1 cellular context compared by ENCODE assay signal in the genomic region with DNA sequence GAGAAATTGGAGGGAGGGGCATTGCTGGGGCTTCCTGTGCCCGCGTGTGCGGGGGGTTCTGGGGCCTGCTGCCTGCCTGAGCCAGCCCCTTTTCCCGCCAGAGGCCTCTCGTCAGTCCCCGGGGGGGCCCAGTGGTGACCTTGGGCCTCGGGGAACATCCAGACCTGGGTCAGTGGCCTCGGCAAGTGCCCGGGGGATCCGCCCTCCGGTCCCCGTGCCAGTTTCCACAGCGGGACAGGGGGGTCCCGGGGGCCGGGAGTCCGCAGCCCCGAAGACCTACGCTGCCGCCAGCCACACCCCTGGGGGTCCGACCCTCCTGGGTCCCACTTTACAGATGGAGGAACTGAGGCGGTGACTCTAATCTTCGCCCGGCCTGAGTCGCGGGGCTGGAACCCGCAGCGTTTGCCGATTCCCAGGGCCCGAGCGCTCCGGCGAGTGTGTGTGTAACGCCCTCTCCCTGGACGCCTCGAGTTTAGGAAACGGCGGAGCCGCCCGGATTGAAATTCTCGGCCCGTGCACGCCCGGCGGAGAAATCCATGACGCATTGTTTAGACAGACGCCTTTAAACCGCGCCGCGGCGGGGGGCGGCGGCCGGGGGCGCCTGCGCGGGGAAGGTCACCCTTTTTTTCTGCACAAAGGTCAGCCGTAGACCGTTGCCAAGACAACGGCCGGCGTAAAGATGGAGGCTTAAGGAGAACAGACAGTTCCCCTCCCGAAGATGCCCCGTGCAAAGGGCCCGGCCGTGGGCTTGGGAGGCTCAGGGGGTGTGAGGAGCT.
TF ChIP-seq lines count a peak whose summit lies in the region.

No MANE protein-coding gene starts in this region.

TF ChIP-seq in HepG2, 621 proteins besides CTCF, POLR2A, EP300 and RAD21 (continued from another document and continues in another):
- TF ChIP-seq, protein P1, sequence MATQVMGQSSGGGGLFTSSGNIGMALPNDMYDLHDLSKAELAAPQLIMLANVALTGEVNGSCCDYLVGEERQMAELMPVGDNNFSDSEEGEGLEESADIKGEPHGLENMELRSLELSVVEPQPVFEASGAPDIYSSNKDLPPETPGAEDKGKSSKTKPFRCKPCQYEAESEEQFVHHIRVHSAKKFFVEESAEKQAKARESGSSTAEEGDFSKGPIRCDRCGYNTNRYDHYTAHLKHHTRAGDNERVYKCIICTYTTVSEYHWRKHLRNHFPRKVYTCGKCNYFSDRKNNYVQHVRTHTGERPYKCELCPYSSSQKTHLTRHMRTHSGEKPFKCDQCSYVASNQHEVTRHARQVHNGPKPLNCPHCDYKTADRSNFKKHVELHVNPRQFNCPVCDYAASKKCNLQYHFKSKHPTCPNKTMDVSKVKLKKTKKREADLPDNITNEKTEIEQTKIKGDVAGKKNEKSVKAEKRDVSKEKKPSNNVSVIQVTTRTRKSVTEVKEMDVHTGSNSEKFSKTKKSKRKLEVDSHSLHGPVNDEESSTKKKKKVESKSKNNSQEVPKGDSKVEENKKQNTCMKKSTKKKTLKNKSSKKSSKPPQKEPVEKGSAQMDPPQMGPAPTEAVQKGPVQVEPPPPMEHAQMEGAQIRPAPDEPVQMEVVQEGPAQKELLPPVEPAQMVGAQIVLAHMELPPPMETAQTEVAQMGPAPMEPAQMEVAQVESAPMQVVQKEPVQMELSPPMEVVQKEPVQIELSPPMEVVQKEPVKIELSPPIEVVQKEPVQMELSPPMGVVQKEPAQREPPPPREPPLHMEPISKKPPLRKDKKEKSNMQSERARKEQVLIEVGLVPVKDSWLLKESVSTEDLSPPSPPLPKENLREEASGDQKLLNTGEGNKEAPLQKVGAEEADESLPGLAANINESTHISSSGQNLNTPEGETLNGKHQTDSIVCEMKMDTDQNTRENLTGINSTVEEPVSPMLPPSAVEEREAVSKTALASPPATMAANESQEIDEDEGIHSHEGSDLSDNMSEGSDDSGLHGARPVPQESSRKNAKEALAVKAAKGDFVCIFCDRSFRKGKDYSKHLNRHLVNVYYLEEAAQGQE (IDR thresholded peaks at IDR 0.05; ENCODE audit: borderline replicate concordance in 1 of 2, low read depth in 1 of 2, low read length in 2 of 2) = no peak
- TF ChIP-seq, protein P2, sequence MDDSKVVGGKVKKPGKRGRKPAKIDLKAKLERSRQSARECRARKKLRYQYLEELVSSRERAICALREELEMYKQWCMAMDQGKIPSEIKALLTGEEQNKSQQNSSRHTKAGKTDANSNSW (CRISPR knock-in tag; IDR thresholded peaks at IDR 0.05; ENCODE audit: borderline replicate concordance) = no peak
- TF ChIP-seq TEAD3 (CRISPR knock-in tag; optimal IDR thresholded peaks at IDR 0.05; ENCODE audit: borderline replicate concordance) (no peak), GATAD2A (CRISPR knock-in tag; IDR thresholded peaks at IDR 0.05) (peak; percentile 56), PCBP1 (IDR thresholded peaks at IDR 0.05; ENCODE audit: borderline replicate concordance, low read depth, low read length) (0 out of 2 replicates have a peak, but pooled peaks have one; percentile 63), ZFP41 (CRISPR knock-in tag; IDR thresholded peaks at IDR 0.05; ENCODE audit: borderline replicate concordance) (no peak), MAFF (IDR thresholded peaks at IDR 0.05; ENCODE audit: low read depth, low read length) (no peak), KMT2B (CRISPR knock-in tag; IDR thresholded peaks at IDR 0.05) (peak; percentile 72; the same call in 1 of the 2 replicates), PHB2 (IDR thresholded peaks at IDR 0.05; ENCODE audit: partially characterized antibody) (no peak), DMAP1 (CRISPR knock-in tag; IDR thresholded peaks at IDR 0.05) (peak; percentile 66; the same call in 1 of the 2 replicates), SMC3 (IDR thresholded peaks at IDR 0.05; ENCODE audit: low read length) (no peak), ZNF543 (CRISPR knock-in tag; IDR thresholded peaks at IDR 0.05) (no peak), SNRNP70 (IDR thresholded peaks at IDR 0.05; ENCODE audit: low read depth, low read length) (no peak), MEIS1 (CRISPR knock-in tag; IDR thresholded peaks at IDR 0.05; ENCODE audit: borderline replicate concordance) (no peak), SRF (IDR thresholded peaks at IDR 0.05; ENCODE audit: low read depth, low read length) (no peak), RXRA (CRISPR knock-in tag; IDR thresholded peaks at IDR 0.05) (peak; percentile 88), RORA (CRISPR knock-in tag; IDR thresholded peaks at IDR 0.05) (no peak), ZNF713 (CRISPR knock-in tag; IDR thresholded peaks at IDR 0.05) (no peak), ZSCAN12 (CRISPR knock-in tag; IDR thresholded peaks at IDR 0.05) (no peak), HDAC2 (CRISPR knock-in tag; IDR thresholded peaks at IDR 0.05) (no peak), ZNF569 (CRISPR knock-in tag; IDR thresholded peaks at IDR 0.05; ENCODE audit: borderline replicate concordance) (no peak), FOSL2 (CRISPR knock-in tag; IDR thresholded peaks at IDR 0.05) (peak; percentile 81), ZFX (CRISPR knock-in tag; IDR thresholded peaks at IDR 0.05; ENCODE audit: low read depth) (peak; percentile 19), ZNF589 (CRISPR knock-in tag; conservative IDR thresholded peaks at IDR 0.05) (no peak), MYNN (CRISPR knock-in tag; IDR thresholded peaks at IDR 0.05; ENCODE audit: low read depth) (0 out of 2 replicates have a peak, but pooled peaks have one; percentile 58), ZNF780A (CRISPR knock-in tag; IDR thresholded peaks at IDR 0.05) (no peak), ZNF724P (CRISPR knock-in tag; IDR thresholded peaks at IDR 0.05; ENCODE audit: borderline replicate concordance) (no peak)
- TF ChIP-seq, protein P3, sequence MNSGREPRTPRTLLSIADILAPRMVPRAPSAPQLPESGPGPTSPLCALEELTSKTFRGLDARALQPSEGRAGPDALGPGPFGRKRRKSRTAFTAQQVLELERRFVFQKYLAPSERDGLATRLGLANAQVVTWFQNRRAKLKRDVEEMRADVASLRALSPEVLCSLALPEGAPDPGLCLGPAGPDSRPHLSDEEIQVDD (CRISPR knock-in tag; IDR thresholded peaks at IDR 0.05; ENCODE audit: borderline replicate concordance) = no peak
- TF ChIP-seq, protein P4, sequence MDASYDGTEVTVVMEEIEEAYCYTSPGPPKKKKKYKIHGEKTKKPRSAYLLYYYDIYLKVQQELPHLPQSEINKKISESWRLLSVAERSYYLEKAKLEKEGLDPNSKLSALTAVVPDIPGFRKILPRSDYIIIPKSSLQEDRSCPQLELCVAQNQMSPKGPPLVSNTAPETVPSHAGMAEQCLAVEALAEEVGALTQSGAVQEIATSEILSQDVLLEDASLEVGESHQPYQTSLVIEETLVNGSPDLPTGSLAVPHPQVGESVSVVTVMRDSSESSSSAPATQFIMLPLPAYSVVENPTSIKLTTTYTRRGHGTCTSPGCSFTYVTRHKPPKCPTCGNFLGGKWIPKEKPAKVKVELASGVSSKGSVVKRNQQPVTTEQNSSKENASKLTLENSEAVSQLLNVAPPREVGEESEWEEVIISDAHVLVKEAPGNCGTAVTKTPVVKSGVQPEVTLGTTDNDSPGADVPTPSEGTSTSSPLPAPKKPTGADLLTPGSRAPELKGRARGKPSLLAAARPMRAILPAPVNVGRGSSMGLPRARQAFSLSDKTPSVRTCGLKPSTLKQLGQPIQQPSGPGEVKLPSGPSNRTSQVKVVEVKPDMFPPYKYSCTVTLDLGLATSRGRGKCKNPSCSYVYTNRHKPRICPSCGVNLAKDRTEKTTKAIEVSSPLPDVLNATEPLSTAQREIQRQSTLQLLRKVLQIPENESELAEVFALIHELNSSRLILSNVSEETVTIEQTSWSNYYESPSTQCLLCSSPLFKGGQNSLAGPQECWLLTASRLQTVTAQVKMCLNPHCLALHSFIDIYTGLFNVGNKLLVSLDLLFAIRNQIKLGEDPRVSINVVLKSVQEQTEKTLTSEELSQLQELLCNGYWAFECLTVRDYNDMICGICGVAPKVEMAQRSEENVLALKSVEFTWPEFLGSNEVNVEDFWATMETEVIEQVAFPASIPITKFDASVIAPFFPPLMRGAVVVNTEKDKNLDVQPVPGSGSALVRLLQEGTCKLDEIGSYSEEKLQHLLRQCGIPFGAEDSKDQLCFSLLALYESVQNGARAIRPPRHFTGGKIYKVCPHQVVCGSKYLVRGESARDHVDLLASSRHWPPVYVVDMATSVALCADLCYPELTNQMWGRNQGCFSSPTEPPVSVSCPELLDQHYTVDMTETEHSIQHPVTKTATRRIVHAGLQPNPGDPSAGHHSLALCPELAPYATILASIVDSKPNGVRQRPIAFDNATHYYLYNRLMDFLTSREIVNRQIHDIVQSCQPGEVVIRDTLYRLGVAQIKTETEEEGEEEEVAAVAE (CRISPR knock-in tag; IDR thresholded peaks at IDR 0.05; ENCODE audit: borderline replicate concordance) = no peak
- TF ChIP-seq, protein P5, sequence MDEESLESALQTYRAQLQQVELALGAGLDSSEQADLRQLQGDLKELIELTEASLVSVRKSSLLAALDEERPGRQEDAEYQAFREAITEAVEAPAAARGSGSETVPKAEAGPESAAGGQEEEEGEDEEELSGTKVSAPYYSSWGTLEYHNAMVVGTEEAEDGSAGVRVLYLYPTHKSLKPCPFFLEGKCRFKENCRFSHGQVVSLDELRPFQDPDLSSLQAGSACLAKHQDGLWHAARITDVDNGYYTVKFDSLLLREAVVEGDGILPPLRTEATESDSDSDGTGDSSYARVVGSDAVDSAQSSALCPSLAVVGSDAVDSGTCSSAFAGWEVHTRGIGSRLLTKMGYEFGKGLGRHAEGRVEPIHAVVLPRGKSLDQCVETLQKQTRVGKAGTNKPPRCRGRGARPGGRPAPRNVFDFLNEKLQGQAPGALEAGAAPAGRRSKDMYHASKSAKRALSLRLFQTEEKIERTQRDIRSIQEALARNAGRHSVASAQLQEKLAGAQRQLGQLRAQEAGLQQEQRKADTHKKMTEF (CRISPR knock-in tag; IDR thresholded peaks at IDR 0.05) = peak; percentile 77
- TF ChIP-seq, protein P6, sequence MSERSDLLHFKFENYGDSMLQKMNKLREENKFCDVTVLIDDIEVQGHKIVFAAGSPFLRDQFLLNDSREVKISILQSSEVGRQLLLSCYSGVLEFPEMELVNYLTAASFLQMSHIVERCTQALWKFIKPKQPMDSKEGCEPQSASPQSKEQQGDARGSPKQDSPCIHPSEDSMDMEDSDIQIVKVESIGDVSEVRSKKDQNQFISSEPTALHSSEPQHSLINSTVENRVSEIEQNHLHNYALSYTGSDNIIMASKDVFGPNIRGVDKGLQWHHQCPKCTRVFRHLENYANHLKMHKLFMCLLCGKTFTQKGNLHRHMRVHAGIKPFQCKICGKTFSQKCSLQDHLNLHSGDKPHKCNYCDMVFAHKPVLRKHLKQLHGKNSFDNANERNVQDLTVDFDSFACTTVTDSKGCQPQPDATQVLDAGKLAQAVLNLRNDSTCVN (CRISPR knock-in tag; IDR thresholded peaks at IDR 0.05; ENCODE audit: borderline replicate concordance) = no peak; the same call in 1 of the 2 replicates
- TF ChIP-seq, protein P7, sequence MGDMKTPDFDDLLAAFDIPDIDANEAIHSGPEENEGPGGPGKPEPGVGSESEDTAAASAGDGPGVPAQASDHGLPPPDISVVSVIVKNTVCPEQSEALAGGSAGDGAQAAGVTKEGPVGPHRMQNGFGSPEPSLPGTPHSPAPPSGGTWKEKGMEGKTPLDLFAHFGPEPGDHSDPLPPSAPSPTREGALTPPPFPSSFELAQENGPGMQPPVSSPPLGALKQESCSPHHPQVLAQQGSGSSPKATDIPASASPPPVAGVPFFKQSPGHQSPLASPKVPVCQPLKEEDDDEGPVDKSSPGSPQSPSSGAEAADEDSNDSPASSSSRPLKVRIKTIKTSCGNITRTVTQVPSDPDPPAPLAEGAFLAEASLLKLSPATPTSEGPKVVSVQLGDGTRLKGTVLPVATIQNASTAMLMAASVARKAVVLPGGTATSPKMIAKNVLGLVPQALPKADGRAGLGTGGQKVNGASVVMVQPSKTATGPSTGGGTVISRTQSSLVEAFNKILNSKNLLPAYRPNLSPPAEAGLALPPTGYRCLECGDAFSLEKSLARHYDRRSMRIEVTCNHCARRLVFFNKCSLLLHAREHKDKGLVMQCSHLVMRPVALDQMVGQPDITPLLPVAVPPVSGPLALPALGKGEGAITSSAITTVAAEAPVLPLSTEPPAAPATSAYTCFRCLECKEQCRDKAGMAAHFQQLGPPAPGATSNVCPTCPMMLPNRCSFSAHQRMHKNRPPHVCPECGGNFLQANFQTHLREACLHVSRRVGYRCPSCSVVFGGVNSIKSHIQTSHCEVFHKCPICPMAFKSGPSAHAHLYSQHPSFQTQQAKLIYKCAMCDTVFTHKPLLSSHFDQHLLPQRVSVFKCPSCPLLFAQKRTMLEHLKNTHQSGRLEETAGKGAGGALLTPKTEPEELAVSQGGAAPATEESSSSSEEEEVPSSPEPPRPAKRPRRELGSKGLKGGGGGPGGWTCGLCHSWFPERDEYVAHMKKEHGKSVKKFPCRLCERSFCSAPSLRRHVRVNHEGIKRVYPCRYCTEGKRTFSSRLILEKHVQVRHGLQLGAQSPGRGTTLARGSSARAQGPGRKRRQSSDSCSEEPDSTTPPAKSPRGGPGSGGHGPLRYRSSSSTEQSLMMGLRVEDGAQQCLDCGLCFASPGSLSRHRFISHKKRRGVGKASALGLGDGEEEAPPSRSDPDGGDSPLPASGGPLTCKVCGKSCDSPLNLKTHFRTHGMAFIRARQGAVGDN (CRISPR knock-in tag; IDR thresholded peaks at IDR 0.05) = peak; percentile 89
- TF ChIP-seq, protein P8, sequence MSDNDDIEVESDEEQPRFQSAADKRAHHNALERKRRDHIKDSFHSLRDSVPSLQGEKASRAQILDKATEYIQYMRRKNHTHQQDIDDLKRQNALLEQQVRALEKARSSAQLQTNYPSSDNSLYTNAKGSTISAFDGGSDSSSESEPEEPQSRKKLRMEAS (IDR thresholded peaks at IDR 0.05) = peak; percentile 76
- TF ChIP-seq, protein P9, sequence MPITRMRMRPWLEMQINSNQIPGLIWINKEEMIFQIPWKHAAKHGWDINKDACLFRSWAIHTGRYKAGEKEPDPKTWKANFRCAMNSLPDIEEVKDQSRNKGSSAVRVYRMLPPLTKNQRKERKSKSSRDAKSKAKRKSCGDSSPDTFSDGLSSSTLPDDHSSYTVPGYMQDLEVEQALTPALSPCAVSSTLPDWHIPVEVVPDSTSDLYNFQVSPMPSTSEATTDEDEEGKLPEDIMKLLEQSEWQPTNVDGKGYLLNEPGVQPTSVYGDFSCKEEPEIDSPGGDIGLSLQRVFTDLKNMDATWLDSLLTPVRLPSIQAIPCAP (CRISPR knock-in tag; IDR thresholded peaks at IDR 0.05; ENCODE audit: low read depth) = no peak
- TF ChIP-seq, protein P10, sequence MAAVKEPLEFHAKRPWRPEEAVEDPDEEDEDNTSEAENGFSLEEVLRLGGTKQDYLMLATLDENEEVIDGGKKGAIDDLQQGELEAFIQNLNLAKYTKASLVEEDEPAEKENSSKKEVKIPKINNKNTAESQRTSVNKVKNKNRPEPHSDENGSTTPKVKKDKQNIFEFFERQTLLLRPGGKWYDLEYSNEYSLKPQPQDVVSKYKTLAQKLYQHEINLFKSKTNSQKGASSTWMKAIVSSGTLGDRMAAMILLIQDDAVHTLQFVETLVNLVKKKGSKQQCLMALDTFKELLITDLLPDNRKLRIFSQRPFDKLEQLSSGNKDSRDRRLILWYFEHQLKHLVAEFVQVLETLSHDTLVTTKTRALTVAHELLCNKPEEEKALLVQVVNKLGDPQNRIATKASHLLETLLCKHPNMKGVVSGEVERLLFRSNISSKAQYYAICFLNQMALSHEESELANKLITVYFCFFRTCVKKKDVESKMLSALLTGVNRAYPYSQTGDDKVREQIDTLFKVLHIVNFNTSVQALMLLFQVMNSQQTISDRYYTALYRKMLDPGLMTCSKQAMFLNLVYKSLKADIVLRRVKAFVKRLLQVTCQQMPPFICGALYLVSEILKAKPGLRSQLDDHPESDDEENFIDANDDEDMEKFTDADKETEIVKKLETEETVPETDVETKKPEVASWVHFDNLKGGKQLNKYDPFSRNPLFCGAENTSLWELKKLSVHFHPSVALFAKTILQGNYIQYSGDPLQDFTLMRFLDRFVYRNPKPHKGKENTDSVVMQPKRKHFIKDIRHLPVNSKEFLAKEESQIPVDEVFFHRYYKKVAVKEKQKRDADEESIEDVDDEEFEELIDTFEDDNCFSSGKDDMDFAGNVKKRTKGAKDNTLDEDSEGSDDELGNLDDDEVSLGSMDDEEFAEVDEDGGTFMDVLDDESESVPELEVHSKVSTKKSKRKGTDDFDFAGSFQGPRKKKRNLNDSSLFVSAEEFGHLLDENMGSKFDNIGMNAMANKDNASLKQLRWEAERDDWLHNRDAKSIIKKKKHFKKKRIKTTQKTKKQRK (IDR thresholded peaks at IDR 0.05; ENCODE audit: low read length) = no peak
